Comparison of ENCODE assay signal across 1 cellular context in the genomic region with DNA sequence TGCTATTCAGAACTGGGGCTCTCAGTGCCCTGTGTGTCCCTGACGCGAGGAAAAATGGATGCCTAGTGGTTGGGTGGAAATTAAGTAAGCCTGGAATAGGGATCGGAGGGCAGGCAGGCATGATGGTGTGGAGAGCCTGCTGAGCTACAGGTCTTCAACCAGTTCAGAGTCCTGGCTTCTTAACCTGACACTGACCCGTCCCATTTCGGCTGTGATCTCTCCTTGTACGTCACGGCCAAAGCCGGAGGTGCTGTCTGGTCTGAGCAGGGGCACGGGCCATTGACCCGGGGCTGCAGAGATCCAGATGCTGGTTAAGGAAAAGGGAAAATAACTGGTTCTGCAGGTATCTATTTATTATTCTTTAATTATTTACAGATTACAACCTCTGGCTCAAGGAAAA.
TF ChIP-seq lines count a peak whose summit lies in the region.

No MANE protein-coding gene starts in this region.

TF ChIP-seq in K562, 482 proteins besides CTCF, POLR2A, EP300 and RAD21 (continued from another document):
- TF ChIP-seq ZNF592 (IDR thresholded peaks at IDR 0.05): no peak
